Comparison of ENCODE assay signal across 1 cellular context in the genomic region with DNA sequence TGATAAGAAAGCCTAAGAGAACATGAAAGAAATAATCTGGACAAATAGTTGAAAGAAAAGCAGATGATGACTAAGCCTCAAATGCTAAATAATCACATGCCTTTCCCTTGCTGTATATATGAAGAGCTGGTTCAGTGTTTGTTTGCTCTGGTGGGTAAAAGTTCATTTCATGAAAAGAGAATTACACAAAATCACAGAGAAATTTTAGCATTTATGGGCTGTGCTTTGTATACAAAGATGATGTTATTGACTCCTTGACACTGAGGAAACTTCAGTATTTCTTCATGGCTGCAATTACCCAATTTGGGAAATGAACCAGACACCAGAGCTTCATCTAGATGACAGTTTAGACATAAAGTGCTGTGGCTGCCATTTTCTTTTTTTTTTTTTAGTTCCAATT.
TF ChIP-seq lines count a peak whose summit lies in the region.

No MANE protein-coding gene starts in this region.

TF ChIP-seq in neural cell, 6 proteins besides CTCF, POLR2A, EP300 and RAD21 (continued from another document):
- no peak for TF ChIP-seq EZH2 (IDR thresholded peaks at IDR 0.05; ENCODE audit: borderline replicate concordance, insufficient read depth, low read length, poor library complexity, severe bottlenecking)
- TF ChIP-seq POLR2AphosphoS5 (IDR thresholded peaks at IDR 0.05) = no peak
